ENCODE assay signal across 35 cellular contexts in the genomic region with DNA sequence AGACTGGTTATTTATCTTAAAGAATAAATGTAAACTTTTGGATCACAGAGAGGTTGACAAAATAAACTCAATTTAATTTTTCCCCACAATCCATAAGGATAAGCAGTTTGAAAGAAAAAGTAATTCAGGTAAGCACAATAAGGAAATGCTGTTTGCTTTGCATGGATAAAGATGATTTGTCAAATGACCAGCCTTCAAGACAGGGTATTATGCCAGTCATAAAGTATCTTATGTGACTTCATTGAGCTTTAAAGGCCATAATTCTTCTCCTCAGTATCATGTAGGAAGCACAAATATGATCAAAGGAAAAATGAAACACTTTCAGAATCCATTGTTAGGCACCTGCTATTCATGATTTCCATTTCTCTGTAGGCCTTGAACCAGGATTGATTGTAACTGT.
"Had no signal": no experiment of that assay in that cellular context is flagged by ENCODE, and none has a peak within 500 bp of the region (broad histone marks: within the 10 kb centered on the region; RNA-seq: fewer than 3 reads in every experiment).

No MANE protein-coding gene starts in this region.

- H3K4me3 ChIP-seq: MG63 had no signal

- H3K27ac ChIP-seq: KMS-11 had no signal

- DNase-seq: Karpas-422, Kasumi-1, KG1, MG63, MM.1S, MV-4-11, NCI-H1048, NCI-H1092, NCI-H1092 treated with DMSO at 0.1 percent for 48 hours, NCI-H1105, NCI-H1105 treated with DMSO at 0.1 percent for 48 hours, NCI-H1417, NCI-H1417 treated with DMSO at 0.1 percent for 48 hours, NCI-H1436, NCI-H1436 treated with DMSO at 0.1 percent for 48 hours, NCI-H146, NCI-H1694, NCI-H1694 treated with DMSO at 0.1 percent for 48 hours, NCI-H187, NCI-H187 treated with DMSO at 0.1 percent for 48 hours, NCI-H1930, NCI-H2029, NCI-H2029 treated with DMSO at 0.1 percent for 48 hours, NCI-H2081, NCI-H2081 treated with DMSO at 0.1 percent for 48 hours, NCI-H2107, NCI-H2171, NCI-H2171 treated with DMSO at 0.1 percent for 48 hours, NCI-H226, NCI-H345, NCI-H446, NCI-H446 treated with DMSO at 0.1 percent for 48 hours, NCI-H510A, NCI-H510A treated with DMSO at 0.1 percent for 48 hours had no signal

- H3K9me3 ChIP-seq: MG63 had no signal

- H3K36me3 ChIP-seq: MG63 had no signal
